ENCODE assay signal across 1 cellular context in the genomic region with DNA sequence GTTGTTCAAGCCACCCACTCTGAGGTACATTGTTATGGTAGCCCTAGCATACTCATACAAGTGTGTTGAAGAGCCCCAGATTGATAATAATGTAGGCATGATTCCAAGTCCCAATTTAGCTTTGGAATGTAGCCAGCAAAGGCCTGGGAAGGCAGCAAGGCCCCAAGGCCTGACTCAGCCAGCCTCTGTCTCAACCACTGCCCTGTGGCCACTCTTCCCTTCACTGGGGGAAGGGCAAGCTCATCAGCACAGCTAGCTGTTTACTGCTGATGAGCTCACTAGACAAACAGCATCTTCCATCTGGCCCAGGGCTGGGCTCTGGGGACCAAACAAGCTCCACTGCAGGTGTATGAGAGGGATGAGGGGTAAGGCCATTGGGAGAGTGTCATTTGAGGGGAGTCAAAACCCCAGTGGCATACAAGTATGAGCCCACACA.
A peak's percentile ranks its signal among the peaks of the same experiment; 100 is the strongest.
TF ChIP-seq lines count a peak whose summit lies in the region.

No MANE protein-coding gene starts in this region.

TF ChIP-seq in A549, 52 proteins besides CTCF, POLR2A, EP300 and RAD21:
- TF ChIP-seq NFE2L2 (conservative IDR thresholded peaks at IDR 0.05; ENCODE audit: low read length) (no peak), HOXB13 (CRISPR knock-in tag; IDR thresholded peaks at IDR 0.05; ENCODE audit: low read depth) (no peak), JUN (IDR thresholded peaks at IDR 0.05) (no peak), ZSCAN20 (CRISPR knock-in tag; IDR thresholded peaks at IDR 0.05) (no peak), FOSL2 (IDR thresholded peaks at IDR 0.05) (no peak), FOSL2 (CRISPR knock-in tag; IDR thresholded peaks at IDR 0.05) (peak; percentile 25; the same call in 1 of the 2 replicates), FOSB (CRISPR knock-in tag; IDR thresholded peaks at IDR 0.05) (no peak)
- TF ChIP-seq, protein P1, sequence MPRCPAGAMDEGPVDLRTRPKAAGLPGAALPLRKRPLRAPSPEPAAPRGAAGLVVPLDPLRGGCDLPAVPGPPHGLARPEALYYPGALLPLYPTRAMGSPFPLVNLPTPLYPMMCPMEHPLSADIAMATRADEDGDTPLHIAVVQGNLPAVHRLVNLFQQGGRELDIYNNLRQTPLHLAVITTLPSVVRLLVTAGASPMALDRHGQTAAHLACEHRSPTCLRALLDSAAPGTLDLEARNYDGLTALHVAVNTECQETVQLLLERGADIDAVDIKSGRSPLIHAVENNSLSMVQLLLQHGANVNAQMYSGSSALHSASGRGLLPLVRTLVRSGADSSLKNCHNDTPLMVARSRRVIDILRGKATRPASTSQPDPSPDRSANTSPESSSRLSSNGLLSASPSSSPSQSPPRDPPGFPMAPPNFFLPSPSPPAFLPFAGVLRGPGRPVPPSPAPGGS (IDR thresholded peaks at IDR 0.05) = no peak
